1 cellular context compared by ENCODE assay signal in genomic region chr17:57413848-57414651, GRCh38.
TF ChIP-seq lines count a peak whose summit lies in the region.

No MANE protein-coding gene starts in this region.

TF ChIP-seq in HepG2, 621 proteins besides CTCF, POLR2A, EP300 and RAD21 (continued from another document and continues in another):
- peak in 1 of 2 experiments; percentile 59; a peak in 1 of 4 replicates for TF ChIP-seq REST (IDR thresholded peaks at IDR 0.05; ENCODE audit: borderline replicate concordance in 1 of 2, low read depth in 1 of 2, low read length in 2 of 2)
- no peak for TF ChIP-seq ZNF329 (CRISPR knock-in tag; IDR thresholded peaks at IDR 0.05; ENCODE audit: low read depth)
- no peak for TF ChIP-seq ZNF484 (CRISPR knock-in tag; IDR thresholded peaks at IDR 0.05; ENCODE audit: borderline replicate concordance, low read depth)
- no peak for TF ChIP-seq ZNF235 (CRISPR knock-in tag; IDR thresholded peaks at IDR 0.05; ENCODE audit: borderline replicate concordance)
- TF ChIP-seq ZNF629 (CRISPR knock-in tag; conservative IDR thresholded peaks at IDR 0.05) = peak; percentile 68
- peak; percentile 91 for TF ChIP-seq PATZ1 (CRISPR knock-in tag; IDR thresholded peaks at IDR 0.05)
- TF ChIP-seq HNRNPK (IDR thresholded peaks at IDR 0.05; ENCODE audit: low read depth, low read length, poor library complexity, severe bottlenecking) = no peak
- no peak for TF ChIP-seq HNRNPUL1 (IDR thresholded peaks at IDR 0.05; ENCODE audit: low read depth, low read length)
- no peak for TF ChIP-seq TRIM24 (CRISPR knock-in tag; IDR thresholded peaks at IDR 0.05)
- peak; percentile 79; the same call in 1 of the 2 replicates for TF ChIP-seq HOXD1 (CRISPR knock-in tag; IDR thresholded peaks at IDR 0.05)
- TF ChIP-seq ZNF496 (CRISPR knock-in tag; IDR thresholded peaks at IDR 0.05; ENCODE audit: insufficient replicate concordance) = no peak
- TF ChIP-seq ZNF790 (CRISPR knock-in tag; IDR thresholded peaks at IDR 0.05; ENCODE audit: borderline replicate concordance) = no peak
- TF ChIP-seq AKNA (CRISPR knock-in tag; IDR thresholded peaks at IDR 0.05; ENCODE audit: borderline replicate concordance) = no peak
- no peak for TF ChIP-seq SAFB2 (CRISPR knock-in tag; IDR thresholded peaks at IDR 0.05; ENCODE audit: borderline replicate concordance, low read depth)
- peak; percentile 96 for TF ChIP-seq THRA (CRISPR knock-in tag; IDR thresholded peaks at IDR 0.05; ENCODE audit: borderline replicate concordance)
- no peak for TF ChIP-seq LBX2 (CRISPR knock-in tag; IDR thresholded peaks at IDR 0.05; ENCODE audit: borderline replicate concordance)
- TF ChIP-seq SOX13 (IDR thresholded peaks at IDR 0.05) = peak; percentile 78
- TF ChIP-seq SOX13 (CRISPR knock-in tag; conservative IDR thresholded peaks at IDR 0.05 in 1 of 2, IDR thresholded peaks at IDR 0.05 in 1 of 2) = peak in 1 of 2 experiments; percentile 96; a peak in 2 of 4 replicates
- peak; percentile 93; the same call in 1 of the 2 replicates for TF ChIP-seq ZNF124 (CRISPR knock-in tag; IDR thresholded peaks at IDR 0.05)
- TF ChIP-seq ARID2 (CRISPR knock-in tag; IDR thresholded peaks at IDR 0.05; ENCODE audit: borderline replicate concordance) = peak; percentile 81; the same call in 1 of the 2 replicates
- TF ChIP-seq ZNF253 (CRISPR knock-in tag; IDR thresholded peaks at IDR 0.05; ENCODE audit: borderline replicate concordance) = no peak
- no peak for TF ChIP-seq ZNF879 (CRISPR knock-in tag; IDR thresholded peaks at IDR 0.05)
- no peak for TF ChIP-seq FOXO4 (CRISPR knock-in tag; conservative IDR thresholded peaks at IDR 0.05)
- peak; percentile 98 for TF ChIP-seq RCOR2 (CRISPR knock-in tag; IDR thresholded peaks at IDR 0.05)
- no peak for TF ChIP-seq HNRNPL (IDR thresholded peaks at IDR 0.05; ENCODE audit: low read depth, low read length)
- no peak for TF ChIP-seq ZNF142 (CRISPR knock-in tag; IDR thresholded peaks at IDR 0.05)
- TF ChIP-seq ZNF296 (CRISPR knock-in tag; conservative IDR thresholded peaks at IDR 0.05) = no peak
- peak; percentile 55; the same call in 1 of the 2 replicates for TF ChIP-seq ZNF143 (CRISPR knock-in tag; IDR thresholded peaks at IDR 0.05)
- TF ChIP-seq ZNF7 (CRISPR knock-in tag; IDR thresholded peaks at IDR 0.05) = no peak
- no peak for TF ChIP-seq ZNF274 (CRISPR knock-in tag; IDR thresholded peaks at IDR 0.05)
- TF ChIP-seq ZFX (CRISPR knock-in tag; IDR thresholded peaks at IDR 0.05; ENCODE audit: low read depth) = peak; percentile 67; the same call in 1 of the 2 replicates
- no peak; the same call in 1 of the 2 replicates for TF ChIP-seq ZNF34 (CRISPR knock-in tag; IDR thresholded peaks at IDR 0.05; ENCODE audit: borderline replicate concordance)
- 0 out of 2 replicates have a peak, but pooled peaks have one; percentile 49 for TF ChIP-seq ZNF121 (CRISPR knock-in tag; IDR thresholded peaks at IDR 0.05)
- TF ChIP-seq ZNF740 (CRISPR knock-in tag; IDR thresholded peaks at IDR 0.05) = no peak
- peak; percentile 58; the same call in 1 of the 2 replicates for TF ChIP-seq FOXC1 (CRISPR knock-in tag; IDR thresholded peaks at IDR 0.05; ENCODE audit: borderline replicate concordance)
- peak; percentile 87 for TF ChIP-seq CREM (IDR thresholded peaks at IDR 0.05)
- TF ChIP-seq CREM (CRISPR knock-in tag; IDR thresholded peaks at IDR 0.05) = no peak
